Comparison of ENCODE assay signal across 12 cellular contexts in the genomic region with DNA sequence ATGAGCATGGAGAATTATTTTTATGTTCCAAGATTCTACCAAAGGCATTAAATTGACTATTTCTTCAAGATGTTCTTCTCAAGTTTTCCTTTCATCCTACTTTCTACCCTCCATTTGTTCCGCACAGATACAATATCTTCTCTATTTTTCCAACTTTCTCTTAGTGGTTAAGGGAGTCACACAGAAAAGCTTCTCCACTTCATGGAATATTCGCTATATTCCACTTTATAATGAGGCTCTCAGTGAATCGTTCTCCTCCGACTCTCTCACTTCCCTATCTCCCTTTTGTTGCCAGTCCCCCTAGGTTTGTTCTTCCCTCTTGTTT. TPM values are rescaled to one million over a fixed set of nuclear protein-coding genes. Genes with fewer than 3 reads are reported as not detected.
DNase-seq lines count a peak whose midpoint lies in the region; ATAC-seq and TF ChIP-seq lines count a peak whose summit lies in the region.
"Had no signal": no experiment of that assay in that cellular context is flagged by ENCODE, and none has a peak within 500 bp of the region (broad histone marks: within the 10 kb centered on the region; RNA-seq: fewer than 3 reads in every experiment).

No MANE protein-coding gene starts in this region.

- peak overlapping the region; percentile 89 for H3K4me3 Mint-ChIP-seq in HFFc6
- H3K4me3 Mint-ChIP-seq: T-helper 1 cell treated with Interleukin-12 subunit alpha and Interleukin-12 subunit beta and Interleukin-4 antibody, amounts not matched to agents 30 μg/mL and 1 μg/mL, for 36 hours had no signal

- H3K4me1 Mint-ChIP-seq in HFFc6 (ENCODE audit: low read depth) = peaks cover 49% of the 10 kb centered on the region

- peak overlapping the region; percentile 13; the same call in 1 of the 2 replicates for H3K27ac Mint-ChIP-seq in HFFc6
- H3K27ac Mint-ChIP-seq: activated naive CD4-positive, alpha-beta T cell treated with anti-CD3 and anti-CD28 coated beads for 36 hours; T-helper 1 cell treated with Interleukin-12 subunit alpha and Interleukin-12 subunit beta and Interleukin-4 antibody, amounts not matched to agents 30 μg/mL and 1 μg/mL, for 36 hours had no signal

- no peaks in the 10 kb centered on the region; the same call in 1 of the 2 replicates for H3K27me3 Mint-ChIP-seq in HFFc6 (ENCODE audit: insufficient read depth)

- H3K4me1 ChIP-seq in body of pancreas (peaks cover 20% of the 10 kb centered on the region), skeletal muscle tissue (ENCODE audit: control insufficient read depth in 3 of 3, insufficient read depth in 3 of 3, low read length in 3 of 3) (peaks cover 8 to 12% (median 9%) of the 10 kb centered on the region in 3 donors)

- peak overlapping the region in 2 of 3 donors; percentile 71 to 87 for H3K9ac ChIP-seq in skeletal muscle tissue (ENCODE audit: low read depth in 1 of 3, low read length in 3 of 3)

- WGBS in body of pancreas, 2 donors = 39 to 41% methylated on average over 4 of the region's 4 CpGs

- ATAC-seq in body of pancreas = no peak
- no peak for ATAC-seq in GM18868 (IDR thresholded peaks at IDR 0.05; ENCODE audit: unreplicated experiment)

- no peaks in the 10 kb centered on the region for H3K9me3 ChIP-seq in body of pancreas
- H3K9me3 ChIP-seq in skeletal muscle tissue (ENCODE audit: control insufficient read depth in 3 of 3, low read length in 3 of 3) = no peaks in the 10 kb centered on the region

- no peaks in the 10 kb centered on the region for H3K27me3 ChIP-seq in body of pancreas
- no peaks in the 10 kb centered on the region for H3K27me3 ChIP-seq in skeletal muscle tissue (ENCODE audit: control insufficient read depth in 3 of 3, insufficient read depth in 3 of 3, low read length in 3 of 3)

- TF ChIP-seq CTCF in HFFc6 (IDR thresholded peaks at IDR 0.05) = no peak
- no peak for TF ChIP-seq CTCF in body of pancreas (IDR thresholded peaks at IDR 0.05)

- H3K36me3 Mint-ChIP-seq in HFFc6 (ENCODE audit: low read depth) = no peaks in the 10 kb centered on the region

- H3K27ac ChIP-seq in body of pancreas (peak overlapping the region; percentile 78 to 92 (median 88)), skeletal muscle tissue (ENCODE audit: low read depth, low read length) (peak overlapping the region; percentile 78)
- H3K27ac ChIP-seq: KMS-11 had no signal

- H3K36me3 ChIP-seq in body of pancreas (replicated peaks in 1 of 2; ENCODE audit: insufficient read depth in 1 of 2, low read depth in 2 of 2) = no peaks in the 10 kb centered on the region
- no peaks in the 10 kb centered on the region for H3K36me3 ChIP-seq in skeletal muscle tissue (ENCODE audit: control insufficient read depth in 3 of 3, insufficient read depth in 3 of 3, low read length in 3 of 3)

- DNase-seq in HFFc6 = no peak
- DNase-seq in body of pancreas = no peak
- DNase-seq in inferior parietal cortex (ENCODE audit: extremely low spot score) = peak; percentile 44
- no peak for DNase-seq in dedifferentiated amniotic fluid mesenchymal stem cell (ENCODE audit: extremely low spot score)
- no peak for DNase-seq in NCI-H345 treated with DMSO at 0.1 percent for 48 hours (lab: John Stamatoyannopoulos, UW; ENCODE audit: unreplicated experiment)
- no peak for DNase-seq in Kasumi-1 (lab: John Stamatoyannopoulos, UW)

- intact Hi-C loops in body of pancreas (cut with DNase I) = no loop called here

- TF ChIP-seq POLR2A in body of pancreas (IDR thresholded peaks at IDR 0.05) = no peak

- peak overlapping the region in 1 of 2 donors; percentile 44 for H3K4me3 ChIP-seq in body of pancreas
- peak overlapping the region; percentile 78 to 87 (median 80) for H3K4me3 ChIP-seq in skeletal muscle tissue (ENCODE audit: low read length in 3 of 3)

- H3K9me3 Mint-ChIP-seq in HFFc6 = no peaks in the 10 kb centered on the region
- H3K9me3 Mint-ChIP-seq: activated naive CD4-positive, alpha-beta T cell treated with anti-CD3 and anti-CD28 coated beads for 36 hours; T-helper 1 cell treated with Interleukin-12 subunit alpha and Interleukin-12 subunit beta and Interleukin-4 antibody, amounts not matched to agents 30 μg/mL and 1 μg/mL, for 36 hours had no signal

RNA-seq across cellular contexts. Expression of a gene that starts 1.3 kb away (rescaled TPM):
- total RNA-seq in HFFc6 (2021; fragmentation: NEBNext Ultra II Directional; extraction: Animal tissue kit (Norgen Biotek cat#: 25700)) = 10 to 100 TPM; 40.2 to 52.9 (median 51.0) TPM
- total RNA-seq in body of pancreas (10 to 100 TPM; 38.1 to 42.8 TPM), skeletal muscle tissue (20.4 TPM)
- total RNA-seq: activated naive CD4-positive, alpha-beta T cell treated with anti-CD3 and anti-CD28 coated beads for 36 hours had no signal

RNA-seq across cellular contexts. Expression of a gene that starts 47.1 kb away (rescaled TPM):
- total RNA-seq in HFFc6 (2021; fragmentation: NEBNext Ultra II Directional; extraction: Animal tissue kit (Norgen Biotek cat#: 25700)) = not detected
- total RNA-seq in body of pancreas (not detected), skeletal muscle tissue (not detected)
- total RNA-seq: activated naive CD4-positive, alpha-beta T cell treated with anti-CD3 and anti-CD28 coated beads for 36 hours; mesenteric fat pad had no signal
